ENCODE assay signal across 11 cellular contexts in genomic region chr2:27021253-27021801, GRCh38. TPM values are rescaled to one million over a fixed set of nuclear protein-coding genes. Genes with fewer than 3 reads are reported as not detected.
DNase-seq lines count a peak whose midpoint lies in the region; ATAC-seq and TF ChIP-seq lines count a peak whose summit lies in the region.
"Had no signal": no experiment of that assay in that cellular context is flagged by ENCODE, and none has a peak within 500 bp of the region (broad histone marks: within the 10 kb centered on the region; RNA-seq: fewer than 3 reads in every experiment).

No MANE protein-coding gene starts in this region.

- H3K27me3 ChIP-seq in psoas muscle (ENCODE audit: insufficient read depth in 3 of 3, low read length in 2 of 3) (no peaks in the 10 kb centered on the region), SJCRH30 (no peaks in the 10 kb centered on the region; the same call in none of the 2 replicates)
- H3K27me3 ChIP-seq: neutrophil had no signal

- POLR2A ChIA-PET in HEK293 (lab: Yijun Ruan, JAX): interaction anchor here (0.6 kb wide), 1 partner anchor 66 kb away, joined by 4 read pairs; no protein-coding TSS in a partner anchor

- H3K9me3 ChIP-seq in HEK293 (ENCODE audit: control insufficient read depth, insufficient read depth, low read depth, low read length): no peaks in the 10 kb centered on the region
- no peaks in the 10 kb centered on the region for H3K9me3 ChIP-seq in psoas muscle
- H3K9me3 ChIP-seq in SJCRH30 (replicated peaks): no peaks in the 10 kb centered on the region
- H3K9me3 ChIP-seq: neutrophil had no signal

- H3K4me1 Mint-ChIP-seq in natural killer cell: no peaks in the 10 kb centered on the region

- H3K27ac ChIP-seq in HEK293 (ENCODE audit: extremely low read depth, low read depth, low read length) (no peak overlapping the region), psoas muscle (peak overlapping the region; percentile 19), SJCRH30 (no peak overlapping the region)
- H3K27ac ChIP-seq: neutrophil had no signal

- no peaks in the 10 kb centered on the region for H3K36me3 Mint-ChIP-seq in natural killer cell

- CTCF ChIA-PET in HEK293 (lab: Yijun Ruan, JAX): interaction anchor here (0.6 to 10.1 kb wide), 2 partner anchors 10 to 58 kb away, joined by 3 to 307 read pairs; no protein-coding TSS in a partner anchor

- H3K4me1 ChIP-seq in HEK293 (ENCODE audit: control insufficient read depth, insufficient read depth, low read length) (0 out of 2 replicates have a peak, but pooled peaks cover 3% of the 10 kb centered on the region), psoas muscle (peaks cover 27% of the 10 kb centered on the region), SJCRH30 (peaks cover 4% of the 10 kb centered on the region; the same call in 1 of the 2 replicates)

- H3K36me3 ChIP-seq in HEK293 (ENCODE audit: control insufficient read depth in 2 of 2, insufficient read depth in 1 of 2, low read length in 2 of 2) (peaks cover 0 to 47% of the 10 kb centered on the region in 2 experiments; a peak in 1 of 3 replicates), psoas muscle (ENCODE audit: insufficient read depth in 1 of 2, low read depth in 1 of 2) (peaks cover 0 to 45% of the 10 kb centered on the region in 2 donors), SJCRH30 (no peaks in the 10 kb centered on the region)

- no peak overlapping the region for H3K4me3 Mint-ChIP-seq in natural killer cell
- H3K4me3 Mint-ChIP-seq: CD4-positive, alpha-beta T cell had no signal

- TF ChIP-seq CTCF in HEK293 (tag by site-specific recombination; IDR thresholded peaks at IDR 0.05): no peak
- no peak for TF ChIP-seq CTCF in choroid plexus epithelial cell (conservative IDR thresholded peaks at IDR 0.05; ENCODE audit: low read depth, low read length)
- TF ChIP-seq CTCF in psoas muscle (IDR thresholded peaks at IDR 0.05): no peak
- no peak for TF ChIP-seq CTCF in natural killer cell (IDR thresholded peaks at IDR 0.05)

- H3K27me3 Mint-ChIP-seq in natural killer cell (ENCODE audit: low read depth in 2 of 2): no peaks in the 10 kb centered on the region
- H3K27me3 Mint-ChIP-seq: CD4-positive, alpha-beta T cell had no signal

- no peak overlapping the region for H3K4me3 ChIP-seq in HEK293 (ENCODE audit: low read depth, low read length)
- no peak overlapping the region for H3K4me3 ChIP-seq in choroid plexus epithelial cell (ENCODE audit: low read depth, low read length)
- H3K4me3 ChIP-seq in psoas muscle: no peak overlapping the region
- no peak overlapping the region for H3K4me3 ChIP-seq in SJCRH30

- WGBS in psoas muscle, 3 donors: 56 to 61% (median 60%) methylated on average over 8 of the region's 8 CpGs

- intact Hi-C loops in psoas muscle (cut with DNase I) (no loop called here), natural killer cell (cut with micrococcal nuclease) (no loop called here)

- peak in 3 of 4 donors; percentile 15 to 48 (median 25) for ATAC-seq in psoas muscle
- ATAC-seq in GM18873 (IDR thresholded peaks at IDR 0.05; ENCODE audit: low FRiP score, unreplicated experiment): no peak
- no peak for ATAC-seq in natural killer cell

- H3K27ac Mint-ChIP-seq in natural killer cell: no peak overlapping the region
- H3K27ac Mint-ChIP-seq: CD4-positive, alpha-beta T cell had no signal

- DNase-seq in choroid plexus epithelial cell (ENCODE audit: low read depth) (peak; percentile 70), psoas muscle (no peak), SJCRH30 (no peak), natural killer cell (no peak)
- DNase-seq: CD4-positive, alpha-beta T cell; GOT3; NCI-H2171; stimulated activated naive CD4-positive, alpha-beta T cell had no signal

- H3K9me3 Mint-ChIP-seq in natural killer cell: no peaks in the 10 kb centered on the region
- H3K9me3 Mint-ChIP-seq: CD4-positive, alpha-beta T cell had no signal

TF ChIP-seq in HEK293, 187 proteins besides CTCF, POLR2A, EP300 and RAD21:
- TF ChIP-seq ZBTB44 (tag by site-specific recombination; IDR thresholded peaks at IDR 0.05) (no peak), ZNF600 (tag by site-specific recombination; IDR thresholded peaks at IDR 0.05) (0 out of 2 replicates have a peak, but pooled peaks have one; percentile 11)

RNA-seq across cellular contexts. Expression of gene TMEM214, which starts 11.4 kb away (rescaled TPM):
- total RNA-seq in psoas muscle (10 to 100 TPM; 32.3 to 50.4 (median 41.5) TPM), natural killer cell (10 to 100 TPM; 64.9 to 81.1 (median 79.2) TPM)
- 10 to 100 TPM; 29.4 to 43.2 (median 35.8) TPM for polyA plus RNA-seq in psoas muscle
- 38.0 and 45.2 TPM in 2 replicates for total RNA-seq in SJCRH30 (2014; rRNA removed; shearing (Covaris generic))

RNA-seq across cellular contexts. Expression of gene AGBL5, which starts 30.1 kb away (rescaled TPM):
- total RNA-seq in psoas muscle (1 to 10 TPM; 5.5 to 8.6 (median 7.6) TPM), natural killer cell (10 to 100 TPM in 2 of 3 donors, 1 to 10 TPM in 1; 10.0 to 12.0 (median 10.8) TPM)
- 1 to 10 TPM; 3.6 to 5.3 (median 5.0) TPM for polyA plus RNA-seq in psoas muscle
- 71.4 and 72.4 TPM in 2 replicates for total RNA-seq in SJCRH30 (2014; rRNA removed; shearing (Covaris generic))

RNA-seq across cellular contexts. Expression of gene OST4, which starts 50.1 kb away (rescaled TPM):
- total RNA-seq in psoas muscle: 100 to 1,000 TPM; 186 to 304 (median 236) TPM
- polyA plus RNA-seq in psoas muscle: 100 to 1,000 TPM; 259 to 396 (median 306) TPM
- total RNA-seq in SJCRH30 (2014; rRNA removed; shearing (Covaris generic)): 349 and 357 TPM in 2 replicates
- total RNA-seq in natural killer cell: 100 to 1,000 TPM; 178 to 207 (median 192) TPM

RNA-seq across cellular contexts. Expression of gene MAPRE3, which starts 50.9 kb away (rescaled TPM):
- total RNA-seq in psoas muscle (100 to 1,000 TPM; 101 to 148 (median 122) TPM), natural killer cell (1 to 10 TPM; 3.9 to 5.0 (median 4.2) TPM)
- 100 to 1,000 TPM in 1 of 3 donors, 10 to 100 TPM in 2; 22.1 to 149 (median 76.3) TPM for polyA plus RNA-seq in psoas muscle
- total RNA-seq in SJCRH30 (2014; rRNA removed; shearing (Covaris generic)): 0.51 and 0.57 TPM in 2 replicates

RNA-seq across cellular contexts. Expression of gene EMILIN1, which starts 57.1 kb away (rescaled TPM):
- total RNA-seq in psoas muscle (10 to 100 TPM in 1 of 4 donors, 1 to 10 TPM in 3; 6.1 to 14.3 (median 7.9) TPM), natural killer cell (under 1 TPM; 0.31 to 0.78 (median 0.41) TPM)
- 1 to 10 TPM; 4.9 to 7.3 (median 4.9) TPM for polyA plus RNA-seq in psoas muscle
- total RNA-seq in SJCRH30 (2014; rRNA removed; shearing (Covaris generic)): 80.5 and 87.7 TPM in 2 replicates

Comparison
In these comparisons a context has a peak if more than half of its experiments do, and no peak if none do; other contexts are left out.
1. ATAC-seq: peak in psoas muscle (3 of 4); none in GM18873 (single experiment) and natural killer cell (0 of 3).